9 cellular contexts compared by ENCODE assay signal in genomic region chr11:65383778-65384177, GRCh38. TPM values are rescaled to one million over a fixed set of nuclear protein-coding genes. Genes with fewer than 3 reads are reported as not detected.
DNase-seq lines count a peak whose midpoint lies in the region; ATAC-seq and TF ChIP-seq lines count a peak whose summit lies in the region.
"Had no signal": no experiment of that assay in that cellular context is flagged by ENCODE, and none has a peak within 500 bp of the region (broad histone marks: within the 10 kb centered on the region; RNA-seq: fewer than 3 reads in every experiment).

No MANE protein-coding gene starts in this region.

- H3K4me1 ChIP-seq in liver (ENCODE audit: control insufficient read depth in 4 of 4, insufficient read depth in 4 of 4, low read length in 3 of 4) (peaks cover 7 to 34% (median 21%) of the 10 kb centered on the region in 4 donors), subcutaneous abdominal adipose tissue (ENCODE audit: control insufficient read depth in 5 of 5, insufficient read depth in 5 of 5, low read length in 5 of 5) (peaks cover 27 to 77% (median 61%) of the 10 kb centered on the region in 5 donors)

- 92% methylated on average over 6 of the region's 6 CpGs for WGBS in liver

- H3K27me3 Mint-ChIP-seq in T-helper 1 cell treated with Interleukin-12 subunit alpha and Interleukin-12 subunit beta and Interleukin-4 antibody, amounts not matched to agents 30 μg/mL and 1 μg/mL, for 36 hours (ENCODE audit: low read depth) = no peaks in the 10 kb centered on the region
- no peaks in the 10 kb centered on the region for H3K27me3 Mint-ChIP-seq in activated naive CD8-positive, alpha-beta T cell

- no peaks in the 10 kb centered on the region for H3K9me3 Mint-ChIP-seq in T-helper 1 cell treated with Interleukin-12 subunit alpha and Interleukin-12 subunit beta and Interleukin-4 antibody, amounts not matched to agents 30 μg/mL and 1 μg/mL, for 36 hours
- no peaks in the 10 kb centered on the region for H3K9me3 Mint-ChIP-seq in activated naive CD8-positive, alpha-beta T cell (ENCODE audit: low read depth)

- DNase-seq in T-helper 1 cell (no peak), DMS 273 (lab: John Stamatoyannopoulos, UW; ENCODE audit: unreplicated experiment) (no peak)
- DNase-seq: activated CD8-positive, alpha-beta memory T cell treated with anti-CD3 and anti-CD28 coated beads, Interleukin-2, amount 50 U/mL, for 48 hours had no signal

- peak overlapping the region; percentile 100 for H3K27ac Mint-ChIP-seq in T-helper 1 cell treated with Interleukin-12 subunit alpha and Interleukin-12 subunit beta and Interleukin-4 antibody, amounts not matched to agents 30 μg/mL and 1 μg/mL, for 36 hours
- peak overlapping the region; percentile 98 for H3K27ac Mint-ChIP-seq in activated naive CD8-positive, alpha-beta T cell

- H3K4me3 Mint-ChIP-seq in T-helper 1 cell treated with Interleukin-12 subunit alpha and Interleukin-12 subunit beta and Interleukin-4 antibody, amounts not matched to agents 30 μg/mL and 1 μg/mL, for 36 hours = peak overlapping the region; percentile 50
- H3K4me3 Mint-ChIP-seq in activated naive CD8-positive, alpha-beta T cell = peak overlapping the region; percentile 93

- H3K9ac ChIP-seq in liver (ENCODE audit: low read depth in 1 of 2, low read length in 2 of 2) (no peak overlapping the region), subcutaneous abdominal adipose tissue (ENCODE audit: low read length in 5 of 5) (peak overlapping the region; percentile 57 to 99 (median 87))

- peaks cover 4% of the 10 kb centered on the region for H3K36me3 Mint-ChIP-seq in T-helper 1 cell treated with Interleukin-12 subunit alpha and Interleukin-12 subunit beta and Interleukin-4 antibody, amounts not matched to agents 30 μg/mL and 1 μg/mL, for 36 hours (ENCODE audit: low read depth)
- peaks cover under 1% of the 10 kb centered on the region for H3K36me3 Mint-ChIP-seq in activated naive CD8-positive, alpha-beta T cell

- H3K4me3 ChIP-seq in liver (ENCODE audit: low read depth in 1 of 3, low read length in 3 of 3) (no peak overlapping the region), subcutaneous abdominal adipose tissue (ENCODE audit: low read depth in 1 of 5, low read length in 5 of 5) (peak overlapping the region in 2 of 5 donors; percentile 19 to 67)

- no peaks in the 10 kb centered on the region for H3K36me3 ChIP-seq in liver (ENCODE audit: control insufficient read depth in 4 of 4, insufficient read depth in 3 of 4, low read depth in 1 of 4, low read length in 3 of 4)
- peaks cover 0 to 13% (median 0%) of the 10 kb centered on the region in 5 donors for H3K36me3 ChIP-seq in subcutaneous abdominal adipose tissue (ENCODE audit: control insufficient read depth in 5 of 5, insufficient read depth in 5 of 5, low read length in 5 of 5)

- ATAC-seq in GM18858 (IDR thresholded peaks at IDR 0.05; ENCODE audit: unreplicated experiment) = no peak
- no peak for ATAC-seq in HG02763 (IDR thresholded peaks at IDR 0.05; ENCODE audit: unreplicated experiment)

- no peak for TF ChIP-seq RAD21 in liver (IDR thresholded peaks at IDR 0.05)

- H3K27ac ChIP-seq in liver (ENCODE audit: low read depth in 1 of 2, low read length in 2 of 2) (peak overlapping the region; percentile 58 to 68), subcutaneous abdominal adipose tissue (ENCODE audit: low read depth, low read length) (peak overlapping the region; percentile 100)

- H3K4me1 Mint-ChIP-seq in T-helper 1 cell treated with Interleukin-12 subunit alpha and Interleukin-12 subunit beta and Interleukin-4 antibody, amounts not matched to agents 30 μg/mL and 1 μg/mL, for 36 hours (ENCODE audit: low read depth) = peaks cover 44% of the 10 kb centered on the region
- H3K4me1 Mint-ChIP-seq in activated naive CD8-positive, alpha-beta T cell (ENCODE audit: low read depth) = peaks cover 54% of the 10 kb centered on the region

- H3K27me3 ChIP-seq in liver (ENCODE audit: control insufficient read depth in 4 of 4, insufficient read depth in 4 of 4, low read length in 3 of 4) (no peaks in the 10 kb centered on the region), subcutaneous abdominal adipose tissue (ENCODE audit: control insufficient read depth in 5 of 5, insufficient read depth in 4 of 5, low read length in 5 of 5) (peaks cover 0 to 6% (median 0%) of the 10 kb centered on the region in 5 donors)

- no peak for TF ChIP-seq CTCF in liver (IDR thresholded peaks at IDR 0.05; ENCODE audit: low read depth, low read length, missing input control)

- H3K9me3 ChIP-seq in liver (ENCODE audit: control insufficient read depth in 4 of 4, low read length in 3 of 4) (no peaks in the 10 kb centered on the region), subcutaneous abdominal adipose tissue (ENCODE audit: control insufficient read depth in 5 of 5, low read length in 5 of 5) (no peaks in the 10 kb centered on the region)

TF ChIP-seq in liver, 16 proteins besides CTCF, POLR2A, EP300 and RAD21:
- TF ChIP-seq GABPA (IDR thresholded peaks at IDR 0.05 in 1 of 2, conservative IDR thresholded peaks at IDR 0.05 in 1 of 2) (no peak), MAX (IDR thresholded peaks at IDR 0.05) (no peak), FOXA2 (IDR thresholded peaks at IDR 0.05) (no peak), ATF3 (IDR thresholded peaks at IDR 0.05) (no peak), YY1 (IDR thresholded peaks at IDR 0.05) (no peak), NR2F2 (IDR thresholded peaks at IDR 0.05) (no peak), REST (IDR thresholded peaks at IDR 0.05) (no peak), SP1 (IDR thresholded peaks at IDR 0.05) (no peak), HNF4A (conservative IDR thresholded peaks at IDR 0.05) (no peak)
TF ChIP-seq in liver: peak in this region for 0.

RNA-seq across cellular contexts. Expression of gene SLC25A45, which starts 1.3 kb away (rescaled TPM):
- 1 to 10 TPM; 5.1 to 6.8 TPM for total RNA-seq in liver
- polyA plus RNA-seq in liver = 1 to 10 TPM; 4.5 to 5.6 TPM

RNA-seq across cellular contexts. Expression of gene FRMD8, which starts 2.7 kb away (rescaled TPM):
- total RNA-seq in liver = 10 to 100 TPM; 20.7 to 22.8 TPM
- 1 to 10 TPM; 2.8 to 9.4 TPM for polyA plus RNA-seq in liver

RNA-seq across cellular contexts. Expression of gene TIGD3, which starts 29.2 kb away (rescaled TPM):
- total RNA-seq in liver = under 1 TPM; 0.17 to 0.33 TPM
- under 1 TPM in 1 of 2 donors, not detected in 1; 0.08 TPM for polyA plus RNA-seq in liver

RNA-seq across cellular contexts. Expression of gene NEAT1, which starts 38.8 kb away (rescaled TPM):
- 1,000 to 10,000 TPM in 1 of 2 donors, 10 to 100 TPM in 1; 29.6 to 1,968 TPM for total RNA-seq in liver
- polyA plus RNA-seq in liver = 100 to 1,000 TPM in 1 of 2 donors, 10 to 100 TPM in 1; 50.2 to 111 TPM

RNA-seq across cellular contexts. Expression of gene DPF2, which starts 50.1 kb away (rescaled TPM):
- total RNA-seq in liver = 10 to 100 TPM; 12.8 to 14.8 TPM
- 10 to 100 TPM in 1 of 2 donors, 1 to 10 TPM in 1; 9.2 to 10.0 TPM for polyA plus RNA-seq in liver

Comparison
In these comparisons a context has a peak if more than half of its experiments do, and no peak if none do; other contexts are left out.
1. H3K9ac ChIP-seq: peak in subcutaneous abdominal adipose tissue (5 of 5); none in liver (0 of 2).